Comparison of ENCODE assay signal across 8 cellular contexts in genomic region chr5:116492016-116492623, GRCh38.
DNase-seq lines count a peak whose midpoint lies in the region; ATAC-seq and TF ChIP-seq lines count a peak whose summit lies in the region.

No MANE protein-coding gene starts in this region.

- no peaks in the 10 kb centered on the region for H3K27me3 ChIP-seq in cardiac muscle cell
- no peaks in the 10 kb centered on the region for H3K27me3 ChIP-seq in transverse colon
- H3K27me3 ChIP-seq in colonic mucosa: no peaks in the 10 kb centered on the region

- H3K4me3 ChIP-seq in cardiac muscle cell (no peak overlapping the region), transverse colon (no peak overlapping the region), colonic mucosa (no peak overlapping the region)

- TF ChIP-seq EP300 in transverse colon (IDR thresholded peaks at IDR 0.05; ENCODE audit: low read depth): no peak

- WGBS in transverse colon (ENCODE audit: low coverage in 1 of 2), 2 donors: 33 to 57% methylated on average over 2 to 3 of the region's 3 CpGs

- DNase-seq in SKM-1 treated with dmso at 0.1 percent for 144 hours (lab: John Stamatoyannopoulos, UW; ENCODE audit: unreplicated experiment) (peak; percentile 78), cardiac muscle cell (ENCODE audit: low read depth in 1 of 2, low spot score in 1 of 2) (peak; percentile 30 to 97), transverse colon (no peak), colonic mucosa (no peak), ecto neural progenitor cell (ENCODE audit: low spot score) (no peak)
- no peak for DNase-seq in activated CD4-positive, alpha-beta T cell treated with anti-CD3 and anti-CD28 coated beads, Interleukin-2, amount 50 U/mL, for 1 hour

- intact Hi-C loops in transverse colon (cut with DNase I; ENCODE audit: low total_unique reads): no loop called here
- intact Hi-C loops in colonic mucosa (cut with DNase I): no loop called here

- in situ Hi-C loops in transverse colon (cut with MboI; ENCODE audit: low pct_ligation_motif_present in 1 of 4, low pct_unique_long_range_greater_than_20kb in 1 of 4, low sequenced_read_pairs in 3 of 4): no loop called here

- ATAC-seq in GM18909 (IDR thresholded peaks at IDR 0.05; ENCODE audit: poor library complexity, unreplicated experiment) (peak; percentile 81), HG03342 (IDR thresholded peaks at IDR 0.05; ENCODE audit: unreplicated experiment) (peak; percentile 77)

- H3K4me1 ChIP-seq in cardiac muscle cell (ENCODE audit: low read depth) (peaks cover 30% of the 10 kb centered on the region), transverse colon (peaks cover 0 to 4% (median 0%) of the 10 kb centered on the region in 4 donors), colonic mucosa (no peaks in the 10 kb centered on the region)

- TF ChIP-seq POLR2A in transverse colon (IDR thresholded peaks at IDR 0.05): no peak

- H3K9me3 ChIP-seq in cardiac muscle cell (ENCODE audit: low read depth): no peaks in the 10 kb centered on the region
- H3K9me3 ChIP-seq in transverse colon: no peaks in the 10 kb centered on the region
- no peaks in the 10 kb centered on the region for H3K9me3 ChIP-seq in colonic mucosa

- no peak overlapping the region for H3K9ac ChIP-seq in colonic mucosa (ENCODE audit: low read depth in 2 of 2, low read length in 2 of 2)

- no peak for TF ChIP-seq CTCF in cardiac muscle cell (IDR thresholded peaks at IDR 0.05; ENCODE audit: low read depth, low read length)
- no peak for TF ChIP-seq CTCF in transverse colon (IDR thresholded peaks at IDR 0.05)
- TF ChIP-seq CTCF in colonic mucosa (IDR thresholded peaks at IDR 0.05): no peak

- H3K36me3 ChIP-seq in cardiac muscle cell (peaks cover 10% of the 10 kb centered on the region), transverse colon (peaks cover 0 to 25% (median 8%) of the 10 kb centered on the region in 4 donors), colonic mucosa (no peaks in the 10 kb centered on the region)

- H3K27ac ChIP-seq in cardiac muscle cell: peak overlapping the region; percentile 58
- H3K27ac ChIP-seq in transverse colon: no peak overlapping the region
- no peak overlapping the region for H3K27ac ChIP-seq in colonic mucosa

Comparison
In these comparisons a context has a peak if more than half of its experiments do, and no peak if none do; other contexts are left out.
1. DNase-seq: peak in SKM-1 treated with dmso at 0.1 percent for 144 hours (single experiment) and cardiac muscle cell (2 of 2); none in transverse colon (single experiment), colonic mucosa (single experiment), activated CD4-positive, alpha-beta T cell treated with anti-CD3 and anti-CD28 coated beads, Interleukin-2, amount 50 U/mL, for 1 hour (single experiment) and ecto neural progenitor cell (single experiment).